9 cellular contexts compared by ENCODE assay signal in genomic region chr10:68871105-68871711, GRCh38. TPM values are rescaled to one million over a fixed set of nuclear protein-coding genes. Genes with fewer than 3 reads are reported as not detected.
A peak's percentile ranks its signal among the peaks of the same experiment; 100 is the strongest.
DNase-seq lines count a peak whose midpoint lies in the region; ATAC-seq, FAIRE-seq and TF ChIP-seq lines count a peak whose summit lies in the region.
"Had no signal": no experiment of that assay in that cellular context is flagged by ENCODE, and none has a peak within 500 bp of the region (broad histone marks: within the 10 kb centered on the region; RNA-seq: fewer than 3 reads in every experiment).

No MANE protein-coding gene starts in this region.

- ATAC-seq in HG02885 (IDR thresholded peaks at IDR 0.05; ENCODE audit: poor library complexity, unreplicated experiment) (no peak), HG03280 (IDR thresholded peaks at IDR 0.05; ENCODE audit: unreplicated experiment) (no peak)

- H4K91ac ChIP-seq in H1 (replicated peaks; ENCODE audit: insufficient read length, low read length), result no peak overlapping the region

- no peak for TF ChIP-seq CTCF in H1 (IDR thresholded peaks at IDR 0.05; ENCODE audit: control extremely low read depth in 1 of 3, insufficient read depth in 1 of 3, low read depth in 1 of 3, low read length in 3 of 3)
- TF ChIP-seq CTCF in osteoblast (IDR thresholded peaks at IDR 0.05; ENCODE audit: extremely low read depth, low read depth, low read length), result no peak

- no peaks in the 10 kb centered on the region for H3K79me1 ChIP-seq in H1 (ENCODE audit: low read depth, low read length)

- no peak overlapping the region for H3K56ac ChIP-seq in H1 (replicated peaks; ENCODE audit: insufficient read length, low read depth, low read length)

- 52% methylated on average over 6 of the region's 6 CpGs; no CpG with 5 or more reads in 1 of the 2 experiments for WGBS in H1 (ENCODE audit: extremely low coverage in 1 of 2, insufficient coverage in 1 of 2, insufficient read length in 1 of 2, insufficient replicate concordance in 2 of 2, low coverage in 1 of 2, low lambda C conversion rate in 2 of 2, missing lambda C conversion rate in 1 of 2), 2 experiments

- H2AFZ ChIP-seq in H1 (ENCODE audit: low read length) (no peak overlapping the region), osteoblast (ENCODE audit: low read length) (peak overlapping the region; percentile 44)

- H3K36me3 ChIP-seq in H1 (ENCODE audit: control insufficient read depth in 2 of 4, insufficient read depth in 4 of 4, low read length in 3 of 4), result no peaks in the 10 kb centered on the region
- H3K36me3 ChIP-seq in osteoblast (ENCODE audit: insufficient read depth, low read length), result no peaks in the 10 kb centered on the region

- H2BK20ac ChIP-seq in H1 (ENCODE audit: low read length), result no peak overlapping the region

- no peaks in the 10 kb centered on the region for H3K79me2 ChIP-seq in H1 (ENCODE audit: control insufficient read depth in 1 of 2, insufficient read depth in 2 of 2, low read length in 2 of 2)
- H3K79me2 ChIP-seq in osteoblast (ENCODE audit: insufficient read depth, low read length), result no peaks in the 10 kb centered on the region

- no peak overlapping the region for H2BK15ac ChIP-seq in H1 (ENCODE audit: low read length)

- FAIRE-seq in H1 (lab: Jason Lieb, UNC), result peak; percentile 90
- no peak for FAIRE-seq in GM12892 (lab: Jason Lieb, UNC)
- FAIRE-seq: GM18507 had no signal

- H3K4ac ChIP-seq in H1 (replicated peaks; ENCODE audit: insufficient read length, low read depth, low read length), result no peak overlapping the region

- H3K14ac ChIP-seq in H1 (ENCODE audit: insufficient read length), result no peak overlapping the region

- POLR2A ChIA-PET in H1 (lab: Charles Lee; ENCODE audit: partially characterized antibody), result interaction anchor here (1.0 to 1.6 kb wide), 3 partner anchors 25 to 44 kb away, joined by 3 to 4 read pairs (median 3); partner anchors contain the start of gene STOX1

- no peak for TF ChIP-seq EP300 in H1 (IDR thresholded peaks at IDR 0.05; ENCODE audit: borderline replicate concordance in 1 of 2, low read depth in 2 of 2, low read length in 2 of 2)

- no peaks in the 10 kb centered on the region for H3K27me3 ChIP-seq in H1 (replicated peaks in 1 of 4; ENCODE audit: control insufficient read depth in 3 of 4, extremely low read depth in 1 of 4, insufficient read depth in 3 of 4, low read length in 3 of 4)
- H3K27me3 ChIP-seq in osteoblast (ENCODE audit: insufficient read depth, low read length), result no peaks in the 10 kb centered on the region

- no peak overlapping the region for H3K9ac ChIP-seq in H1 (replicated peaks in 1 of 4; ENCODE audit: extremely low read depth in 1 of 4, low read depth in 3 of 4, low read length in 3 of 4)

- H3K23ac ChIP-seq in H1 (ENCODE audit: insufficient read length), result no peak overlapping the region

- TF ChIP-seq POLR2A in H1 (IDR thresholded peaks at IDR 0.05; ENCODE audit: control extremely low read depth in 1 of 2, low read depth in 2 of 2, low read length in 2 of 2), result no peak
- no peak for TF ChIP-seq POLR2A in GM12892 (IDR thresholded peaks at IDR 0.05; ENCODE audit: low read depth, low read length)

- H3K9me3 ChIP-seq in H1 (ENCODE audit: insufficient read depth in 2 of 2, low read depth in 1 of 2, low read length in 1 of 2) (peaks cover 8 to 21% of the 10 kb centered on the region in 2 experiments), osteoblast (ENCODE audit: low read depth, low read length) (no peaks in the 10 kb centered on the region)

- no peak overlapping the region for H2BK12ac ChIP-seq in H1 (ENCODE audit: low read depth, low read length)

- no peak for TF ChIP-seq RAD21 in H1 (IDR thresholded peaks at IDR 0.05 in 1 of 2, conservative IDR thresholded peaks at IDR 0.05 in 1 of 2; ENCODE audit: low read depth in 2 of 2, low read length in 2 of 2)

- peak overlapping the region; percentile 30 to 52 for H3K4me2 ChIP-seq in H1 (ENCODE audit: insufficient read depth in 1 of 2, low read depth in 2 of 2, low read length in 2 of 2)
- H3K4me2 ChIP-seq in osteoblast (ENCODE audit: insufficient read depth, low read length), result peak overlapping the region; percentile 46

- H4K20me1 ChIP-seq in H1 (replicated peaks in 1 of 2; ENCODE audit: control insufficient read depth in 1 of 2, insufficient read depth in 2 of 2, low read length in 2 of 2) (no peaks in the 10 kb centered on the region), osteoblast (ENCODE audit: insufficient read depth, low read length) (no peaks in the 10 kb centered on the region)

- CTCF ChIA-PET in H1 (lab: Charles Lee; ENCODE audit: partially characterized antibody), result interaction anchor here (0.7 to 1.5 kb wide), 6 partner anchors 10 to 45 kb away, joined by 3 to 5 read pairs (median 3); partner anchors contain the start of gene STOX1

- H3K23me2 ChIP-seq in H1 (ENCODE audit: low read depth, low read length), result no peaks in the 10 kb centered on the region

- no peak overlapping the region for H2BK5ac ChIP-seq in H1 (ENCODE audit: low read depth, low read length)

- peak overlapping the region; percentile 2; the same call in 1 of the 2 replicates for H3K18ac ChIP-seq in H1 (ENCODE audit: extremely low read depth, low read length)

- DNase-seq in Daoy (ENCODE audit: low read depth) (peak; percentile 59), NCI-H2171 treated with DMSO at 0.1 percent for 48 hours (lab: John Stamatoyannopoulos, UW) (peak; percentile 51), H1 (ENCODE audit: low read depth in 1 of 2, low spot score in 2 of 2) (no peak), osteoblast (ENCODE audit: insufficient read length, low spot score, missing footprints) (peak; percentile 68), HuH-7 (ENCODE audit: low spot score) (no peak), GM12892 (ENCODE audit: insufficient read length) (no peak)

- no peak overlapping the region for H4K8ac ChIP-seq in H1 (ENCODE audit: extremely low read depth, insufficient read depth, low read length)

- H3K4me3 ChIP-seq in H1 (ENCODE audit: extremely low read depth in 1 of 4, insufficient read depth in 2 of 4, low read depth in 3 of 4, low read length in 4 of 4) (peak overlapping the region in 1 of 4 experiments; percentile 27; a peak in 3 of 8 replicates), osteoblast (ENCODE audit: insufficient read depth, low read length) (no peak overlapping the region)

- H3K27ac ChIP-seq in H1 (ENCODE audit: low read depth, low read length), result no peak overlapping the region
- peak overlapping the region; percentile 58 for H3K27ac ChIP-seq in osteoblast (ENCODE audit: low read depth, low read length)

- H4K5ac ChIP-seq in H1 (ENCODE audit: insufficient read length, low read depth, low read length), result no peak overlapping the region

- no peak overlapping the region for H2AK5ac ChIP-seq in H1 (ENCODE audit: low read depth, low read length)

- peaks cover 0 to 13% (median 7%) of the 10 kb centered on the region in 4 experiments; a peak in 4 of 7 replicates for H3K4me1 ChIP-seq in H1 (replicated peaks in 1 of 4; ENCODE audit: control insufficient read depth in 3 of 4, insufficient read depth in 4 of 4, low read length in 3 of 4)
- H3K4me1 ChIP-seq in osteoblast (ENCODE audit: insufficient read depth, low read length), result peaks cover 20% of the 10 kb centered on the region

- H2BK120ac ChIP-seq in H1 (replicated peaks; ENCODE audit: low read depth, low read length), result no peak overlapping the region

RNA-seq across cellular contexts. Expression of gene DDX50, which starts 29.9 kb away (rescaled TPM):
- total RNA-seq in Daoy (2014; rRNA removed; shearing (Covaris generic)), result 44.9 and 47.9 TPM in 2 replicates
- total RNA-seq in H1 (2021; fragmentation: NEBNext Ultra II Directional; extraction: Animal tissue kit (Norgen Biotek cat#: 25700)), result 36.5 and 39.0 TPM in 2 replicates
- 12.6 and 20.0 TPM in 2 replicates for polyA plus RNA-seq in H1 (2011; rRNA removed)
- 30.4 TPM for polyA plus RNA-seq in H1 (2011; cell fraction: cytosol; rRNA removed)
- 8.9 TPM for polyA plus RNA-seq in H1 (2011; cell fraction: nucleus; rRNA removed)
- polyA plus RNA-seq in H1 (2012, experiment 1 of 2), result 26.7 to 38.8 TPM (median 31.9 TPM) in 4 replicates
- polyA plus RNA-seq in H1 (2012, experiment 2 of 2), result 2.3 TPM
- polyA plus RNA-seq in H1 (2013, experiment 1 of 2), result 29.8 TPM
- 29.8 TPM for polyA plus RNA-seq in H1 (2013, experiment 2 of 2)
- 33.4 and 35.8 TPM in 2 replicates for polyA minus RNA-seq in H1 (2011; rRNA and poly(A)+ RNA removed)
- polyA minus RNA-seq in H1 (2011; cell fraction: cytosol; rRNA and poly(A)+ RNA removed), result 18.2 TPM
- 30.4 TPM for polyA minus RNA-seq in H1 (2011; cell fraction: nucleus; rRNA and poly(A)+ RNA removed)
- total RNA-seq in osteoblast, result 47.0 and 47.1 TPM in 2 replicates
- polyA plus RNA-seq in GM12892 (2012; ENCODE audit: missing spikeins), result 41.6 TPM

RNA-seq across cellular contexts. Expression of gene STOX1, which starts 43.9 kb away (rescaled TPM):
- total RNA-seq in Daoy (2014; rRNA removed; shearing (Covaris generic)), result 0.80 and 3.0 TPM in 2 replicates
- total RNA-seq in H1 (2021; fragmentation: NEBNext Ultra II Directional; extraction: Animal tissue kit (Norgen Biotek cat#: 25700)), result 2.5 and 2.6 TPM in 2 replicates
- 0.47 and 0.92 TPM in 2 replicates for polyA plus RNA-seq in H1 (2011; rRNA removed)
- polyA plus RNA-seq in H1 (2011; cell fraction: cytosol; rRNA removed), result 1.1 TPM
- 0.70 TPM for polyA plus RNA-seq in H1 (2011; cell fraction: nucleus; rRNA removed)
- 1.5 to 2.3 TPM (median 1.8 TPM) in 4 replicates for polyA plus RNA-seq in H1 (2012, experiment 1 of 2)
- 0.13 TPM for polyA plus RNA-seq in H1 (2012, experiment 2 of 2)
- polyA plus RNA-seq in H1 (2013, experiment 1 of 2), result 0.83 TPM
- 1.1 TPM for polyA plus RNA-seq in H1 (2013, experiment 2 of 2)
- 2.4 and 3.6 TPM in 2 replicates for polyA minus RNA-seq in H1 (2011; rRNA and poly(A)+ RNA removed)
- 1.4 TPM for polyA minus RNA-seq in H1 (2011; cell fraction: cytosol; rRNA and poly(A)+ RNA removed)
- 1.8 TPM for polyA minus RNA-seq in H1 (2011; cell fraction: nucleus; rRNA and poly(A)+ RNA removed)
- total RNA-seq in osteoblast, result under 0.01 and 0.29 TPM in 2 replicates
- 0.49 TPM for polyA plus RNA-seq in GM12892 (2012; ENCODE audit: missing spikeins)

Comparison
In these comparisons a context has a peak if more than half of its experiments do, and no peak if none do; other contexts are left out.
1. DNase-seq: peak in Daoy (single experiment), NCI-H2171 treated with DMSO at 0.1 percent for 48 hours (single experiment) and osteoblast (single experiment); none in H1 (0 of 2), HuH-7 (single experiment) and GM12892 (single experiment).